ENCODE assay signal across 16 cellular contexts in the genomic region with DNA sequence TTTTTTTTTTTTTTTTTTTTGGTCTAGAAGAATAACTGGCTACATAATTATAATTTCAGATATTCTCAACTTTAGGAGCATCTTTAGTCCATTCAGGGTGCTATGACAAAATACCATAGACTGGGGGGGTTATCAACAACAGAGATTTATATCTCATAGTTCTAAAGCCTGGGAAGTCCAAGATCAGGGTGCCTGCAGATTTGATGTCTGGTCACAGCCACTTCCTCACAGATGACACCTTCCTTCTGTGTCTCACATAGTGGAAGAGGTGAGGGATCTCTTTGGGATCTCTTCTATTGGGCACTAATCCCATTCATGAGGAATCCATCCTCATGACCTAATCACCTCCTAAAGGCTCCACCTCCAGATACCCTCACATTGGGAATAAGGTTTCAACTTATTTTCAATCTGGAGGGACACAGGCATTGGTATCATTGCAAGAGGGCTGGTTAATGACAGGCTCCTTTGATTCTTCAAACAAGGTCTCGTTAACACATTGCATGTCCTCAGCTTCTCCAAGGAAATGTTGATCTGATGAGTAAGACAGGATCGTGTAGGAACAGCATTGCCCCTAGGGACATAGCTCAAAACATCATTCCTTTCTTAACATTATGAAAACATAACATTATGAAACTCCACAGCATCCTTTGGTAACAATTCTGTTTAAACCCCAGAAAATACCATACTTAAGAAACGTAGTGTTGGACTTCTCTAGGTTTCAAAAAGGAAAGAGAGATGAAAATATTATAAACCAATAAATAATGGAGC.
DNase-seq lines count a peak whose midpoint lies in the region; TF ChIP-seq lines count a peak whose summit lies in the region.
"Had no signal": no experiment of that assay in that cellular context is flagged by ENCODE, and none has a peak within 500 bp of the region (broad histone marks: within the 10 kb centered on the region; RNA-seq: fewer than 3 reads in every experiment).

No MANE protein-coding gene starts in this region.

- no peaks in the 10 kb centered on the region for H3K79me1 ChIP-seq in mesendoderm (ENCODE audit: low read length)

- H3K79me2 ChIP-seq in mesendoderm (ENCODE audit: control insufficient read depth, insufficient read depth, low read length) = no peaks in the 10 kb centered on the region

- no peak overlapping the region for H4K8ac ChIP-seq in mesendoderm (ENCODE audit: low read depth, low read length)

- no peak overlapping the region for H2BK15ac ChIP-seq in mesendoderm (replicated peaks; ENCODE audit: low read depth)

- no peak overlapping the region for H3K18ac ChIP-seq in mesendoderm (ENCODE audit: low read length)

- no peak overlapping the region for H2BK120ac ChIP-seq in mesendoderm (ENCODE audit: low read depth, low read length)

- H3K4me1 ChIP-seq in mesendoderm (ENCODE audit: control insufficient read depth, low read depth, low read length) = no peaks in the 10 kb centered on the region

- no peak overlapping the region for H2AK5ac ChIP-seq in mesendoderm (ENCODE audit: low read length)

- TF ChIP-seq CTCF in AG10803 (conservative IDR thresholded peaks at IDR 0.05; ENCODE audit: low read length) (no peak), coronary artery (IDR thresholded peaks at IDR 0.05) (no peak)

- H3K9ac ChIP-seq in mesendoderm (ENCODE audit: low read length) = no peak overlapping the region

- no peak overlapping the region for H3K4ac ChIP-seq in mesendoderm (ENCODE audit: low read depth, low read length)

- H2BK5ac ChIP-seq in mesendoderm (ENCODE audit: low read length) = no peak overlapping the region

- H3K27ac ChIP-seq in mesendoderm (ENCODE audit: low read depth, low read length) (no peak overlapping the region), coronary artery (no peak overlapping the region)

- WGBS in mesendoderm (ENCODE audit: extremely low coverage, insufficient coverage, low lambda C conversion rate) = no CpG with 5 or more reads among the region's 3 CpGs

- H3K4me3 ChIP-seq in AG10803 (ENCODE audit: low read length) = no peak overlapping the region
- no peak overlapping the region for H3K4me3 ChIP-seq in mesendoderm (ENCODE audit: low read length)
- H3K4me3 ChIP-seq in coronary artery = no peak overlapping the region

- H4K5ac ChIP-seq in mesendoderm (ENCODE audit: low read length) = no peak overlapping the region

- DNase-seq in AG10803 (ENCODE audit: low read depth) = peak; percentile 92
- peak; percentile 9 for DNase-seq in NCI-H69 (lab: John Stamatoyannopoulos, UW)
- DNase-seq in dedifferentiated amniotic fluid mesenchymal stem cell (ENCODE audit: extremely low spot score) = peak; percentile 88
- DNase-seq in mesendoderm = peak; percentile 21
- DNase-seq in NCI-H2107 treated with DMSO at 0.1 percent for 48 hours (lab: John Stamatoyannopoulos, UW; ENCODE audit: unreplicated experiment) = no peak
- no peak for DNase-seq in activated CD4-positive, alpha-beta T cell treated with anti-CD3 and anti-CD28 coated beads for 48 hours
- DNase-seq in activated CD4-positive, alpha-beta T cell treated with anti-CD3 and anti-CD28 coated beads for 4 hours = no peak
- DNase-seq in coronary artery (ENCODE audit: low spot score) = no peak
- DNase-seq: activated CD8-positive, alpha-beta memory T cell treated with anti-CD3 and anti-CD28 coated beads, Interleukin-2, amount 50 U/mL, for 4 hours; activated naive CD4-positive, alpha-beta T cell treated with Interleukin-2 at 50 U/mL for 16 hours; caudate nucleus; GF-D8; NCI-H1092; occipital lobe; Right ventricle myocardium superior; T-helper 17 cell had no signal

- no peak overlapping the region for H3K56ac ChIP-seq in mesendoderm (ENCODE audit: low read length)

- H3K4me2 ChIP-seq in mesendoderm (ENCODE audit: low read length) = no peak overlapping the region

- no peaks in the 10 kb centered on the region for H3K36me3 ChIP-seq in mesendoderm (ENCODE audit: control insufficient read depth, insufficient read depth, low read length)

- H3K27me3 ChIP-seq in mesendoderm (ENCODE audit: insufficient read depth, low read length, poor library complexity) = no peaks in the 10 kb centered on the region

- H3K23ac ChIP-seq in mesendoderm (ENCODE audit: low read length) = no peak overlapping the region

Comparison
In these comparisons a context has a peak if more than half of its experiments do, and no peak if none do; other contexts are left out.
1. DNase-seq: peak in AG10803 (single experiment), NCI-H69 (single experiment), dedifferentiated amniotic fluid mesenchymal stem cell (single experiment) and mesendoderm (single experiment); none in NCI-H2107 treated with DMSO at 0.1 percent for 48 hours (single experiment), activated CD4-positive, alpha-beta T cell treated with anti-CD3 and anti-CD28 coated beads for 48 hours (single experiment), activated CD4-positive, alpha-beta T cell treated with anti-CD3 and anti-CD28 coated beads for 4 hours (0 of 2) and coronary artery (single experiment).